ENCODE assay signal across 8 cellular contexts in the genomic region with DNA sequence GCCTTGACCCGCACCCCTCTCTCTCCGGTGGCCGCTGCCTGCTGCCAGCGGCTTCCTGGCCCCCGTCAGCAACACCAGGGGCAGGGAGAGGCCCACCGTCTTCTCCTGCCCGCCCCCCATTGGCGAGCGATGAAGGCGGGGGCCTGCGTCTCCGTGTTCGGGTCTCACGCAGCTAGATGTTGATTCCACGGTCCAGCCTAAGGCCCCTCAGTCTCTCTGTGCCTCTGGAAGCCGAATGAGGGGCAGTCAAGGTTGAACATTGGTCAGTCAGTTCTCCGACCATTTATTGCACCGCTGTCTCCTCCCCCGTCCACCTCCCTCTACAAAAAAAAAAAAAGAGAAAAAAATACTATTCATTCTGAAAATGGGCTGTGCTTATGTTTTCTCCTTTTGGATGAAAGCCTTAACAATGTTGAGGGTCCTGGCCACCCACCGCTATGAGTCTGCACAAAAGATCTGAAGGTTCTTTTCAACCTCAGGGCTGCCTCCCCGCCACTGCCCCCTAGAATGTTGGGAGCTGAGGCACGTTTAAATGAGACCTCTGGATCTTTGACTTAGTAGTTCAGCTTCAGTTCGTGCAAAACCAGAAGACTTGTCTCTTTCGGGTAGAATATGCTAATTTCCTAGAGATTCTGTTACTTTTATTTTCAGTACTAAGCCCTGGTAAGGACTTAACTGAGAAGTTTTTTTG. TPM values are rescaled to one million over a fixed set of nuclear protein-coding genes. Genes with fewer than 3 reads are reported as not detected.
DNase-seq lines count a peak whose midpoint lies in the region; ATAC-seq, FAIRE-seq and TF ChIP-seq lines count a peak whose summit lies in the region.

No MANE protein-coding gene starts in this region.

- H3K4me3 ChIP-seq in A673 (ENCODE audit: low read depth, low read length, poor library complexity, severe bottlenecking) (peak overlapping the region; percentile 83), HUES48 (ENCODE audit: low read depth, low read length) (peak overlapping the region; percentile 98), endothelial cell of umbilical vein (replicated peaks in 1 of 3; ENCODE audit: insufficient read depth in 1 of 3, low read depth in 1 of 3, low read length in 3 of 3) (peak overlapping the region; percentile 75 to 99 (median 93)), aorta (ENCODE audit: low read length in 2 of 2) (peak overlapping the region; percentile 70 to 71)

- H3K4me1 ChIP-seq in A673 (ENCODE audit: insufficient read depth, low read length, poor library complexity, severe bottlenecking) (peaks cover 6% of the 10 kb centered on the region), HUES48 (ENCODE audit: control insufficient read depth, insufficient read depth, low read length) (peaks cover 4% of the 10 kb centered on the region; the same call in 1 of the 2 replicates), endothelial cell of umbilical vein (ENCODE audit: control insufficient read depth, extremely low read depth, insufficient read depth, low read length) (peaks cover 17% of the 10 kb centered on the region), aorta (ENCODE audit: control insufficient read depth in 1 of 2, insufficient read depth in 2 of 2, low read length in 2 of 2) (no peaks in the 10 kb centered on the region)

- peak; percentile 55; the same call in 1 of the 2 replicates for TF ChIP-seq POLR2A in GM12891 (IDR thresholded peaks at IDR 0.05; ENCODE audit: low read depth, low read length)
- no peak for TF ChIP-seq POLR2A in endothelial cell of umbilical vein (IDR thresholded peaks at IDR 0.05; ENCODE audit: low read depth, low read length)

- H2AFZ ChIP-seq in endothelial cell of umbilical vein (ENCODE audit: low read depth, low read length): peak overlapping the region; percentile 46

- peak overlapping the region; percentile 93 for H3K4me2 ChIP-seq in endothelial cell of umbilical vein (ENCODE audit: insufficient read depth, low read length)

- no TSS peak for BruUV-seq in A673 (replicated peaks; lab: Mats Ljungman, UMichigan)
- BruUV-seq in endothelial cell of umbilical vein (replicated peaks; lab: Mats Ljungman, UMichigan): no TSS peak

- H3K27ac Mint-ChIP-seq in activated CD4-positive, alpha-beta T cell treated with anti-CD3 and anti-CD28 coated beads, Interleukin-2, amount 10 ng/mL, durations not matched to agents 7 days and 5 days: peak overlapping the region; percentile 94
- peak overlapping the region; percentile 93 to 99 (median 96) for H3K27ac Mint-ChIP-seq in naive thymus-derived CD8-positive, alpha-beta T cell

- H3K9me3 ChIP-seq in A673 (ENCODE audit: low read depth, low read length, poor library complexity, severe bottlenecking) (no peaks in the 10 kb centered on the region), HUES48 (ENCODE audit: control insufficient read depth, insufficient read depth, low read length) (no peaks in the 10 kb centered on the region), endothelial cell of umbilical vein (replicated peaks; ENCODE audit: control insufficient read depth, insufficient read depth, low read length) (no peaks in the 10 kb centered on the region), aorta (ENCODE audit: control insufficient read depth, low read length) (no peaks in the 10 kb centered on the region)

- H3K9me1 ChIP-seq in endothelial cell of umbilical vein (replicated peaks; ENCODE audit: control insufficient read depth, extremely low read depth, insufficient read depth, low read length): no peaks in the 10 kb centered on the region

- peak overlapping the region; percentile 96 for H3K27ac ChIP-seq in A673 (ENCODE audit: low read depth, low read length, poor library complexity, severe bottlenecking)
- peak overlapping the region; percentile 93 for H3K27ac ChIP-seq in HUES48 (ENCODE audit: low read depth, low read length)
- peak overlapping the region; percentile 84 for H3K27ac ChIP-seq in endothelial cell of umbilical vein (ENCODE audit: insufficient read depth, low read depth, low read length)
- H3K27ac ChIP-seq in aorta (ENCODE audit: low read depth in 1 of 2, low read length in 2 of 2): peak overlapping the region; percentile 51 to 78

- intact Hi-C loops in A673 (cut with micrococcal nuclease; ENCODE audit: unreplicated experiment): no loop called here
- intact Hi-C loops in endothelial cell of umbilical vein (cut with micrococcal nuclease): loop anchor here (1.0 to 2.0 kb wide), 5 partner anchors 68 to 289 kb away; a partner anchor contains a TSS
- intact Hi-C loops in aorta (cut with DNase I): loop anchor here in 1 of 2 donors (5.0 to 10.0 kb wide), 2 partner anchors 104 to 174 kb away; a partner anchor contains a TSS

- no peaks in the 10 kb centered on the region for H3K27me3 Mint-ChIP-seq in activated CD4-positive, alpha-beta T cell treated with anti-CD3 and anti-CD28 coated beads, Interleukin-2, amount 10 ng/mL, durations not matched to agents 7 days and 5 days
- H3K27me3 Mint-ChIP-seq in naive thymus-derived CD8-positive, alpha-beta T cell: no peaks in the 10 kb centered on the region

- no peaks in the 10 kb centered on the region for H4K20me1 ChIP-seq in endothelial cell of umbilical vein (replicated peaks; ENCODE audit: control insufficient read depth, extremely low read depth, insufficient read depth, low read length)

- H3K9ac ChIP-seq in HUES48 (ENCODE audit: low read depth, low read length) (peak overlapping the region; percentile 92), endothelial cell of umbilical vein (replicated peaks; ENCODE audit: extremely low read depth, insufficient read depth, low read length) (peak overlapping the region; percentile 98)

- FAIRE-seq in GM12891 (lab: Jason Lieb, UNC) (peak; percentile 16), endothelial cell of umbilical vein (lab: Jason Lieb, UNC) (peak; percentile 59)

- H3K36me3 Mint-ChIP-seq in activated CD4-positive, alpha-beta T cell treated with anti-CD3 and anti-CD28 coated beads, Interleukin-2, amount 10 ng/mL, durations not matched to agents 7 days and 5 days (ENCODE audit: low read depth): peaks cover 31% of the 10 kb centered on the region
- H3K36me3 Mint-ChIP-seq in naive thymus-derived CD8-positive, alpha-beta T cell: peaks cover 0 to 29% (median 19%) of the 10 kb centered on the region in 3 donors

- TF ChIP-seq CTCF in A673 (conservative IDR thresholded peaks at IDR 0.05; ENCODE audit: low read depth, low read length) (0 out of 2 replicates have a peak, but pooled peaks have one; percentile 35), endothelial cell of umbilical vein (IDR thresholded peaks at IDR 0.05; ENCODE audit: extremely low read depth in 1 of 2, insufficient read depth in 1 of 2, low read depth in 1 of 2, low read length in 2 of 2) (peak; percentile 5 to 29)

- POLR2A ChIA-PET in A673 (lab: Charles Lee; ENCODE audit: low non-redundant PET): interaction anchor here (0.6 to 0.7 kb wide), 2 partner anchors 16 to 163 kb away, joined by 3 to 10 read pairs; no protein-coding TSS in a partner anchor
- POLR2A ChIA-PET in activated CD4-positive, alpha-beta T cell treated with anti-CD3 and anti-CD28 coated beads, Interleukin-2, amount 10 ng/mL, durations not matched to agents 7 days and 5 days (lab: Charles Lee): interaction anchor here (0.6 to 1.0 kb wide), 2 partner anchors 136 to 174 kb away, joined by 3 to 5 read pairs; a partner anchor contains a TSS
- POLR2A ChIA-PET in endothelial cell of umbilical vein (lab: Charles Lee): interaction anchor here (0.7 to 1.5 kb wide), 4 partner anchors 11 to 431 kb away, joined by 3 to 5 read pairs (median 4); no protein-coding TSS in a partner anchor
- POLR2A ChIA-PET in naive thymus-derived CD8-positive, alpha-beta T cell (lab: Charles Lee): interaction anchor here (0.7 to 3.5 kb wide), 19 partner anchors 10 to 1393 kb away, joined by 3 to 31 read pairs (median 4); a partner anchor contains a TSS

- no peaks in the 10 kb centered on the region for H3K27me3 ChIP-seq in A673 (replicated peaks; ENCODE audit: insufficient read depth, low read depth, low read length, poor library complexity)
- no peaks in the 10 kb centered on the region for H3K27me3 ChIP-seq in HUES48 (ENCODE audit: control insufficient read depth, insufficient read depth, low read length)
- no peaks in the 10 kb centered on the region for H3K27me3 ChIP-seq in endothelial cell of umbilical vein (ENCODE audit: control insufficient read depth in 2 of 2, insufficient read depth in 2 of 2, low read length in 2 of 2)
- H3K27me3 ChIP-seq in aorta (ENCODE audit: control insufficient read depth in 1 of 2, insufficient read depth in 2 of 2, low read length in 1 of 2): no peaks in the 10 kb centered on the region

- CTCF ChIA-PET in A673 (lab: Charles Lee) (interaction anchor here (0.5 to 2.3 kb wide), 3 partner anchors 16 to 326 kb away, joined by 3 to 7 read pairs (median 3); no protein-coding TSS in a partner anchor), endothelial cell of umbilical vein (lab: Charles Lee) (interaction anchor here (1.8 to 3.4 kb wide), 3 partner anchors 16 to 132 kb away, joined by 6 to 24 read pairs (median 8); no protein-coding TSS in a partner anchor)
- CTCF ChIA-PET in activated CD4-positive, alpha-beta T cell treated with anti-CD3 and anti-CD28 coated beads, Interleukin-2, amount 10 ng/mL, durations not matched to agents 7 days and 5 days (lab: Charles Lee): interaction anchor here (0.8 to 2.8 kb wide), 7 partner anchors 11 to 105 kb away, joined by 3 to 15 read pairs (median 5); no protein-coding TSS in a partner anchor

- no peaks in the 10 kb centered on the region for H3K9me3 Mint-ChIP-seq in activated CD4-positive, alpha-beta T cell treated with anti-CD3 and anti-CD28 coated beads, Interleukin-2, amount 10 ng/mL, durations not matched to agents 7 days and 5 days
- no peaks in the 10 kb centered on the region for H3K9me3 Mint-ChIP-seq in naive thymus-derived CD8-positive, alpha-beta T cell

- H3K79me2 ChIP-seq in endothelial cell of umbilical vein (ENCODE audit: control insufficient read depth, insufficient read depth, low read length): peaks cover 54% of the 10 kb centered on the region

- 0% methylated on average over 24 of the region's 24 CpGs for WGBS in aorta, 2 donors

- DNase-seq in A673 (ENCODE audit: low spot score) (peak; percentile 44), GM12891 (ENCODE audit: insufficient read length, low spot score) (no peak), endothelial cell of umbilical vein (ENCODE audit: low read depth, low spot score) (peak; percentile 59), aorta (no peak)
- DNase-seq in activated CD4-positive, alpha-beta T cell treated with anti-CD3 and anti-CD28 coated beads, Interleukin-2, amount 10 ng/mL, durations not matched to agents 7 days and 5 days: peak; percentile 31
- peak in 5 of 10 donors; percentile 2 to 17 (median 7) for DNase-seq in naive thymus-derived CD8-positive, alpha-beta T cell

- peak overlapping the region; percentile 88 for H3K4me3 Mint-ChIP-seq in activated CD4-positive, alpha-beta T cell treated with anti-CD3 and anti-CD28 coated beads, Interleukin-2, amount 10 ng/mL, durations not matched to agents 7 days and 5 days
- peak overlapping the region; percentile 83 to 99 (median 97) for H3K4me3 Mint-ChIP-seq in naive thymus-derived CD8-positive, alpha-beta T cell

- dilution Hi-C loops in endothelial cell of umbilical vein (cut with MboI; ENCODE audit: extremely low pct_ligation_motif_present, low sequenced_read_pairs): no loop called here

- ATAC-seq in naive thymus-derived CD8-positive, alpha-beta T cell: no peak
- ATAC-seq in aorta (ENCODE audit: low FRiP score): peak; percentile 30
- no peak for ATAC-seq in HG02763 (IDR thresholded peaks at IDR 0.05; ENCODE audit: unreplicated experiment)

- peaks cover 49% of the 10 kb centered on the region for H3K4me1 Mint-ChIP-seq in activated CD4-positive, alpha-beta T cell treated with anti-CD3 and anti-CD28 coated beads, Interleukin-2, amount 10 ng/mL, durations not matched to agents 7 days and 5 days
- H3K4me1 Mint-ChIP-seq in naive thymus-derived CD8-positive, alpha-beta T cell: peaks cover 13 to 62% (median 46%) of the 10 kb centered on the region in 4 donors

- H3K36me3 ChIP-seq in A673 (ENCODE audit: insufficient read depth, low read length, poor library complexity, severe bottlenecking) (peaks cover 38% of the 10 kb centered on the region), HUES48 (ENCODE audit: control insufficient read depth, insufficient read depth, low read length) (peaks cover 42% of the 10 kb centered on the region), endothelial cell of umbilical vein (ENCODE audit: control insufficient read depth in 2 of 2, extremely low read depth in 1 of 2, insufficient read depth in 2 of 2, low read length in 2 of 2) (peaks cover 2 to 11% of the 10 kb centered on the region in 2 experiments), aorta (ENCODE audit: control insufficient read depth in 1 of 2, insufficient read depth in 2 of 2, low read length in 1 of 2) (peaks cover 0 to 4% of the 10 kb centered on the region in 2 donors)

RNA-seq across cellular contexts. Expression of a gene that starts 0.7 kb away (rescaled TPM):
- total RNA-seq in A673 (2021) (85.9 and 86.4 TPM in 2 replicates), endothelial cell of umbilical vein (51.4 and 54.3 TPM in 2 replicates), aorta (10 to 100 TPM; 33.9 to 49.4 TPM)
- 13.2 TPM for polyA plus RNA-seq in GM12891 (2012; ENCODE audit: low read depth, missing spikeins)
- 10 to 100 TPM; 52.9 to 57.2 TPM for total RNA-seq in activated CD4-positive, alpha-beta T cell treated with anti-CD3 and anti-CD28 coated beads, Interleukin-2, amount 10 ng/mL, durations not matched to agents 7 days and 5 days
- polyA plus RNA-seq in endothelial cell of umbilical vein (10.3 and 12.7 TPM in 2 replicates), aorta (10 to 100 TPM in 1 of 2 donors, 1 to 10 TPM in 1; 7.9 to 10.1 TPM)
- polyA plus RNA-seq in endothelial cell of umbilical vein (2011; cell fraction: cytosol; rRNA removed): 10.8 and 12.6 TPM in 2 replicates
- polyA plus RNA-seq in endothelial cell of umbilical vein (2011; cell fraction: nucleus; rRNA removed): 36.5 and 45.7 TPM in 2 replicates
- 23.1 and 37.6 TPM in 2 replicates for polyA plus RNA-seq in endothelial cell of umbilical vein (2012)
- 29.6 and 30.2 TPM in 2 replicates for polyA minus RNA-seq in endothelial cell of umbilical vein
- polyA minus RNA-seq in endothelial cell of umbilical vein (2011; cell fraction: cytosol; rRNA and poly(A)+ RNA removed): 28.1 TPM
- 52.1 and 55.8 TPM in 2 replicates for polyA minus RNA-seq in endothelial cell of umbilical vein (2011; cell fraction: nucleus; rRNA and poly(A)+ RNA removed)
- total RNA-seq in naive thymus-derived CD8-positive, alpha-beta T cell: 10 to 100 TPM; 68.6 to 77.4 TPM
- 10 to 100 TPM; 15.7 to 23.1 (median 16.6) TPM for polyA plus RNA-seq in naive thymus-derived CD8-positive, alpha-beta T cell

Comparison
In these comparisons a context has a peak if more than half of its experiments do, and no peak if none do; other contexts are left out.
1. DNase-seq: peak in A673 (single experiment), activated CD4-positive, alpha-beta T cell treated with anti-CD3 and anti-CD28 coated beads, Interleukin-2, amount 10 ng/mL, durations not matched to agents 7 days and 5 days (single experiment) and endothelial cell of umbilical vein (single experiment); none in GM12891 (single experiment) and aorta (0 of 2).
2. Peak in every context shown above with its lines, with median percentiles within 50 percentile points of each other: H3K27ac ChIP-seq and H3K4me3 ChIP-seq.